14 cellular contexts compared by ENCODE assay signal in genomic region chr20:3275966-3276365, GRCh38. TPM values are rescaled to one million over a fixed set of nuclear protein-coding genes. Genes with fewer than 3 reads are reported as not detected.
DNase-seq lines count a peak whose midpoint lies in the region; ATAC-seq and TF ChIP-seq lines count a peak whose summit lies in the region.
"Had no signal": no experiment of that assay in that cellular context is flagged by ENCODE, and none has a peak within 500 bp of the region (broad histone marks: within the 10 kb centered on the region; RNA-seq: fewer than 3 reads in every experiment).

No MANE protein-coding gene starts in this region.

- no peak for TF ChIP-seq CTCF in IMR-90 (conservative IDR thresholded peaks at IDR 0.05; ENCODE audit: low read depth, low read length)
- TF ChIP-seq CTCF in fibroblast of the aortic adventitia (IDR thresholded peaks at IDR 0.05; ENCODE audit: insufficient read depth, low read length): no peak
- TF ChIP-seq CTCF in gastrocnemius medialis (IDR thresholded peaks at IDR 0.05 in 4 of 5, conservative IDR thresholded peaks at IDR 0.05 in 1 of 5): no peak
- no peak for TF ChIP-seq CTCF in nephron progenitor cell (IDR thresholded peaks at IDR 0.05)

- no peaks in the 10 kb centered on the region for H4K20me1 ChIP-seq in IMR-90 (ENCODE audit: insufficient read depth, low read length)

- H3K56ac ChIP-seq in IMR-90 (ENCODE audit: extremely low read depth, insufficient read depth, low read length): no peak overlapping the region

- H3K4me2 ChIP-seq in IMR-90 (ENCODE audit: low read depth, low read length): no peak overlapping the region

- no peak overlapping the region for H3K27ac Mint-ChIP-seq in nephron progenitor cell

- CTCF ChIA-PET in IMR-90 (lab: Yijun Ruan, JAX): interaction anchor here (0.6 kb wide), 1 partner anchor 17 kb away, joined by 3 read pairs; no protein-coding TSS in a partner anchor

- no peaks in the 10 kb centered on the region for H3K79me1 ChIP-seq in IMR-90 (ENCODE audit: low read depth in 1 of 2, low read length in 2 of 2)

- H2AK5ac ChIP-seq in IMR-90 (ENCODE audit: low read depth, low read length): no peak overlapping the region

- H2BK15ac ChIP-seq in IMR-90 (ENCODE audit: low read depth, low read length): no peak overlapping the region

- intact Hi-C loops in IMR-90 (cut with micrococcal nuclease): loop anchor here (1.0 kb wide), 1 partner anchor 58 kb away; no protein-coding TSS in a partner anchor
- intact Hi-C loops in gastrocnemius medialis (cut with DNase I; ENCODE audit: low total_unique reads): loop anchor here (5.0 kb wide), 1 partner anchor 54 kb away; no protein-coding TSS in a partner anchor

- 0 out of 2 replicates have a peak, but pooled peaks have one; percentile 17 for ATAC-seq in IMR-90 (ENCODE audit: low read depth)
- ATAC-seq in gastrocnemius medialis: no peak
- no peak for ATAC-seq in HG03354 (IDR thresholded peaks at IDR 0.05; ENCODE audit: poor library complexity, severe bottlenecking, unreplicated experiment)
- no peak for ATAC-seq in GM18519 (IDR thresholded peaks at IDR 0.05; ENCODE audit: low FRiP score, unreplicated experiment)

- H3K4me1 Mint-ChIP-seq in nephron progenitor cell: peaks cover 10% of the 10 kb centered on the region
- H3K4me1 Mint-ChIP-seq: CD14-positive monocyte had no signal

- no peak overlapping the region for H3K9ac ChIP-seq in IMR-90 (ENCODE audit: low read depth, low read length)

- H3K4me3 ChIP-seq in IMR-90 (ENCODE audit: insufficient read depth, low read depth, low read length): no peak overlapping the region
- no peak overlapping the region for H3K4me3 ChIP-seq in fibroblast of the aortic adventitia (ENCODE audit: low read depth, low read length)
- H3K4me3 ChIP-seq in gastrocnemius medialis: no peak overlapping the region

- no peak overlapping the region for H3K23ac ChIP-seq in IMR-90 (ENCODE audit: low read depth, low read length)

- H3K4ac ChIP-seq in IMR-90 (ENCODE audit: low read depth, low read length): no peak overlapping the region

- dilution Hi-C loops in IMR-90 (cut with HindIII; ENCODE audit: low sequenced_read_pairs, unreplicated experiment): no loop called here

- H3K4me1 ChIP-seq in IMR-90 (ENCODE audit: control insufficient read depth, insufficient read depth, low read length) (no peaks in the 10 kb centered on the region), gastrocnemius medialis (peaks cover 23 to 28% of the 10 kb centered on the region in 2 donors)

- H3K27me3 ChIP-seq in IMR-90 (ENCODE audit: control insufficient read depth, insufficient read depth, low read length) (no peaks in the 10 kb centered on the region), gastrocnemius medialis (no peaks in the 10 kb centered on the region)

- no peak overlapping the region for H2AFZ ChIP-seq in IMR-90 (replicated peaks; ENCODE audit: low read length, poor library complexity)

- WGBS in IMR-90 (ENCODE audit: extremely low coverage in 2 of 2, insufficient read length in 1 of 2), 2 experiments: no CpG with 5 or more reads among the region's 1 CpG

- H3K14ac ChIP-seq in IMR-90 (replicated peaks; ENCODE audit: low read depth, low read length): no peak overlapping the region

- H4K5ac ChIP-seq in IMR-90 (ENCODE audit: low read depth, low read length): no peak overlapping the region

- no peak overlapping the region for H2BK5ac ChIP-seq in IMR-90 (ENCODE audit: low read depth, low read length, poor library complexity, severe bottlenecking)

- H3K9me3 ChIP-seq in IMR-90 (ENCODE audit: control insufficient read depth, insufficient read depth, low read length) (no peaks in the 10 kb centered on the region), gastrocnemius medialis (no peaks in the 10 kb centered on the region)

- BruUV-seq in IMR-90 (replicated peaks; lab: Mats Ljungman, UMichigan): no TSS peak

- H2BK120ac ChIP-seq in IMR-90 (ENCODE audit: low read depth, low read length): no peak overlapping the region

- no peak for DNase-seq in IMR-90
- no peak for DNase-seq in caudate nucleus (lab: John Stamatoyannopoulos, UW)
- DNase-seq in fibroblast of the aortic adventitia (ENCODE audit: low read depth): peak; percentile 66
- no peak for DNase-seq in gastrocnemius medialis
- no peak for DNase-seq in activated effector memory CD4-positive, alpha-beta T cell treated with Interleukin-2 at 50 U/mL for 16 hours
- no peak for DNase-seq in nephron progenitor cell
- DNase-seq: GF-D8, GOT3, KG1, NCI-H1436 treated with DMSO at 0.1 percent for 48 hours, Right ventricle myocardium superior had no signal

- H3K18ac ChIP-seq in IMR-90 (ENCODE audit: low read depth, low read length): no peak overlapping the region

- no peak overlapping the region for H4K8ac ChIP-seq in IMR-90 (ENCODE audit: low read depth in 2 of 2, low read length in 2 of 2)

- POLR2A ChIA-PET in IMR-90 (lab: Charles Lee; ENCODE audit: unreplicated experiment): no interaction called here

- H3K9me3 Mint-ChIP-seq in nephron progenitor cell: no peaks in the 10 kb centered on the region
- H3K9me3 Mint-ChIP-seq: CD14-positive monocyte had no signal

- H3K36me3 Mint-ChIP-seq in nephron progenitor cell (ENCODE audit: low read depth): peaks cover 19% of the 10 kb centered on the region

- H2BK20ac ChIP-seq in IMR-90 (ENCODE audit: low read depth, low read length): no peak overlapping the region

- TF ChIP-seq POLR2A in IMR-90 (IDR thresholded peaks at IDR 0.05; ENCODE audit: low read depth, low read length) (no peak), gastrocnemius medialis (IDR thresholded peaks at IDR 0.05) (no peak)

- H3K4me3 Mint-ChIP-seq in nephron progenitor cell: no peak overlapping the region
- H3K4me3 Mint-ChIP-seq: CD14-positive monocyte had no signal

- TF ChIP-seq RAD21 in IMR-90 (IDR thresholded peaks at IDR 0.05; ENCODE audit: low read length): no peak

- H3K27ac ChIP-seq in IMR-90 (ENCODE audit: insufficient read depth, low read length) (no peak overlapping the region), caudate nucleus (ENCODE audit: low read depth, low read length) (peak overlapping the region; percentile 72), gastrocnemius medialis (peak overlapping the region; percentile 18 to 47 (median 30))

- in situ Hi-C loops in IMR-90 (cut with MboI; ENCODE audit: low sequenced_read_pairs) (no loop called here), gastrocnemius medialis (cut with MboI; ENCODE audit: low sequenced_read_pairs in 4 of 4) (no loop called here)

- H4K91ac ChIP-seq in IMR-90 (ENCODE audit: insufficient read depth, low read depth, low read length): no peak overlapping the region

- no peaks in the 10 kb centered on the region for H3K27me3 Mint-ChIP-seq in nephron progenitor cell (ENCODE audit: low read depth, poor library complexity)

- H3K36me3 ChIP-seq in IMR-90 (ENCODE audit: control insufficient read depth, insufficient read depth, low read length): peaks cover 48% of the 10 kb centered on the region
- H3K36me3 ChIP-seq in gastrocnemius medialis: peaks cover 0 to 84% of the 10 kb centered on the region in 2 donors

- H2AK9ac ChIP-seq in IMR-90 (replicated peaks; ENCODE audit: low read depth, low read length, poor library complexity): no peak overlapping the region

- no peaks in the 10 kb centered on the region for H3K9me1 ChIP-seq in IMR-90 (ENCODE audit: insufficient read depth, low read length)

TF ChIP-seq in IMR-90, 13 proteins besides CTCF, POLR2A, EP300 and RAD21:
- no peak for TF ChIP-seq CHD1 (IDR thresholded peaks at IDR 0.05; ENCODE audit: low read depth, low read length)
- no peak for TF ChIP-seq USF2 (IDR thresholded peaks at IDR 0.05; ENCODE audit: low read depth, low read length)
- no peak for TF ChIP-seq RCOR1 (IDR thresholded peaks at IDR 0.05; ENCODE audit: insufficient replicate concordance, low read length)
- no peak for TF ChIP-seq MAZ (IDR thresholded peaks at IDR 0.05; ENCODE audit: borderline replicate concordance, low read depth, low read length)
- TF ChIP-seq BHLHE40 (IDR thresholded peaks at IDR 0.05; ENCODE audit: low read depth, low read length): no peak
- no peak for TF ChIP-seq CEBPB (IDR thresholded peaks at IDR 0.05; ENCODE audit: low read depth, low read length)
- TF ChIP-seq NFE2L2 (IDR thresholded peaks at IDR 0.05; ENCODE audit: low read depth, low read length): no peak
- no peak for TF ChIP-seq MAFK (IDR thresholded peaks at IDR 0.05; ENCODE audit: low read depth, low read length)
- TF ChIP-seq ELK1 (IDR thresholded peaks at IDR 0.05; ENCODE audit: borderline replicate concordance, low read depth, low read length): no peak
- TF ChIP-seq MXI1 (IDR thresholded peaks at IDR 0.05; ENCODE audit: borderline replicate concordance, low read depth, low read length): no peak
- TF ChIP-seq SMC3 (IDR thresholded peaks at IDR 0.05; ENCODE audit: low read depth, low read length): no peak
- TF ChIP-seq RFX5 (IDR thresholded peaks at IDR 0.05; ENCODE audit: low read depth, low read length): no peak
- TF ChIP-seq FOS (IDR thresholded peaks at IDR 0.05; ENCODE audit: low read depth, low read length): no peak

RNA-seq across cellular contexts. Expression of gene SLC4A11, which starts 37.0 kb away (rescaled TPM):
- total RNA-seq in IMR-90 (2012; rRNA removed) (0.28 and 0.36 TPM in 2 replicates), fibroblast of the aortic adventitia (ENCODE audit: low replicate concordance) (0.49 and 0.63 TPM in 2 replicates), gastrocnemius medialis (1 to 10 TPM; 2.0 to 3.3 (median 2.3) TPM)
- 0.79 and 0.95 TPM in 2 replicates for polyA plus RNA-seq in IMR-90 (2012; rRNA removed)
- polyA plus RNA-seq in IMR-90 (2012; cell fraction: cytosol; rRNA removed): 0.36 and 0.60 TPM in 2 replicates
- 5.7 and 12.8 TPM in 2 replicates for polyA plus RNA-seq in IMR-90 (2012; cell fraction: nucleus; rRNA removed; ENCODE audit: low replicate concordance)
